ENCODE assay signal across 8 cellular contexts in genomic region chr12:54324617-54325441, GRCh38. TPM values are rescaled to one million over a fixed set of nuclear protein-coding genes. Genes with fewer than 3 reads are reported as not detected.
A peak's percentile ranks its signal among the peaks of the same experiment; 100 is the strongest.
DNase-seq lines count a peak whose midpoint lies in the region; TF ChIP-seq lines count a peak whose summit lies in the region.

A gene with protein sequence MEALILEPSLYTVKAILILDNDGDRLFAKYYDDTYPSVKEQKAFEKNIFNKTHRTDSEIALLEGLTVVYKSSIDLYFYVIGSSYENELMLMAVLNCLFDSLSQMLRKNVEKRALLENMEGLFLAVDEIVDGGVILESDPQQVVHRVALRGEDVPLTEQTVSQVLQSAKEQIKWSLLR (plus strand): TSS chr12:54325131. CDS start chr12:54325164, 33 bp downstream.

- peaks cover 14% of the 10 kb centered on the region for H3K4me1 ChIP-seq in effector memory CD4-positive, alpha-beta T cell (ENCODE audit: control insufficient read depth, insufficient read depth, low read length, poor library complexity, severe bottlenecking)

- no peaks in the 10 kb centered on the region for H3K9me3 ChIP-seq in effector memory CD4-positive, alpha-beta T cell (ENCODE audit: control insufficient read depth, low read length)

- TF ChIP-seq CTCF in GM20000 (IDR thresholded peaks at IDR 0.05; ENCODE audit: extremely low read depth, missing control alignments) = peak; percentile 58

- H3K36me3 ChIP-seq in effector memory CD4-positive, alpha-beta T cell (ENCODE audit: control insufficient read depth, insufficient read depth, low read length) = no peaks in the 10 kb centered on the region

- H3K27me3 ChIP-seq in effector memory CD4-positive, alpha-beta T cell (replicated peaks; ENCODE audit: control insufficient read depth, insufficient read depth, low read length, poor library complexity, severe bottlenecking) = no peaks in the 10 kb centered on the region

- H3K27ac ChIP-seq in effector memory CD4-positive, alpha-beta T cell (ENCODE audit: insufficient read depth, low read length, poor library complexity, severe bottlenecking) = peak within 1 kb of the TSS; percentile 79

- peak within 1 kb of the TSS; percentile 78 for H3K4me3 ChIP-seq in effector memory CD4-positive, alpha-beta T cell (ENCODE audit: insufficient read depth, low read depth, low read length, poor library complexity, severe bottlenecking)

- DNase-seq in COR-L47 (lab: John Stamatoyannopoulos, UW) (peak; percentile 99), GM20000 (ENCODE audit: low spot score) (peak; percentile 89), HT-29 (ENCODE audit: low spot score) (peak; percentile 98), lung microvascular endothelial cell (ENCODE audit: low read depth in 2 of 2) (peak; percentile 99 to 100)
- peak; percentile 96 for DNase-seq in NK-92 treated with Interleukin-12 subunit alpha and Interleukin-12 subunit beta, amount 100 ng/mL, for 24 hours (lab: John Stamatoyannopoulos, UW)
- peak; percentile 92 for DNase-seq in activated CD8-positive, alpha-beta memory T cell treated with anti-CD3 and anti-CD28 coated beads for 24 hours
- DNase-seq in effector memory CD4-positive, alpha-beta T cell = peak; percentile 88 to 94 (median 92)
- DNase-seq in stimulated activated CD4-positive, alpha-beta T cell treated with anti-CD3 and anti-CD28 coated beads, TNF-alpha, amount 100 ng/mL, for 48 hours (ENCODE audit: low read depth in 3 of 3) = peak; percentile 84 to 92 (median 89)

RNA-seq across cellular contexts. Expression of the gene that starts here (rescaled TPM):
- total RNA-seq in HT-29 (2014; rRNA removed; shearing (Covaris generic)) = 83.7 and 89.9 TPM in 2 replicates
- total RNA-seq in lung microvascular endothelial cell = 75.0 and 78.2 TPM in 2 replicates

Comparison
In these comparisons a context has a peak if more than half of its experiments do, and no peak if none do; other contexts are left out.
1. Peak in every context shown above with its lines: DNase-seq, H3K4me3 ChIP-seq and H3K27ac ChIP-seq.